ENCODE assay signal across 15 cellular contexts in genomic region chr4:16889945-16890344, GRCh38. TPM values are rescaled to one million over a fixed set of nuclear protein-coding genes. Genes with fewer than 3 reads are reported as not detected.
"Had no signal": no experiment of that assay in that cellular context is flagged by ENCODE, and none has a peak within 500 bp of the region (broad histone marks: within the 10 kb centered on the region; RNA-seq: fewer than 3 reads in every experiment).

No MANE protein-coding gene starts in this region.

- H3K27me3 ChIP-seq: brain microvascular endothelial cell, dorsolateral prefrontal cortex, foreskin keratinocyte, ovary, upper lobe of right lung had no signal

- DNase-seq: activated naive CD4-positive, alpha-beta T cell treated with anti-CD3 and anti-CD28 coated beads for 36 hours; amygdala; brain microvascular endothelial cell; dorsolateral prefrontal cortex; foreskin keratinocyte; kidney glomerular epithelial cell; mammary epithelial cell; mucosa of descending colon; ovary; stimulated activated CD4-positive, alpha-beta T cell treated with anti-CD3 and anti-CD28 coated beads, Interleukin-15, amount 100 ng/mL, for 24 hours; stimulated activated CD4-positive, alpha-beta T cell treated with anti-CD3 and anti-CD28 coated beads, Interleukin-4, amount 100 ng/mL, for 24 hours; T-helper 9 cell; upper lobe of right lung had no signal

- H3K9me3 Mint-ChIP-seq: activated naive CD4-positive, alpha-beta T cell treated with anti-CD3 and anti-CD28 coated beads for 36 hours; neural crest cell; stimulated activated naive CD8-positive, alpha-beta T cell treated with anti-CD3 and anti-CD28 coated beads, Interleukin-15, Interleukin-2, amounts not matched to agents 100 ng/mL and 50 ng/mL, for 24 hours had no signal

- H3K4me3 ChIP-seq: mucosa of descending colon, ovary, upper lobe of right lung had no signal

- H3K27me3 Mint-ChIP-seq: stimulated activated naive CD8-positive, alpha-beta T cell treated with anti-CD3 and anti-CD28 coated beads, Interleukin-15, Interleukin-2, amounts not matched to agents 100 ng/mL and 50 ng/mL, for 24 hours had no signal

- H3K27ac ChIP-seq: brain microvascular endothelial cell, foreskin keratinocyte, ovary, upper lobe of right lung had no signal

- H3K36me3 ChIP-seq: brain microvascular endothelial cell, ovary had no signal

- H3K4me1 ChIP-seq: foreskin keratinocyte, upper lobe of right lung had no signal

- H3K27ac Mint-ChIP-seq: activated naive CD4-positive, alpha-beta T cell treated with anti-CD3 and anti-CD28 coated beads for 36 hours; stimulated activated naive CD8-positive, alpha-beta T cell treated with anti-CD3 and anti-CD28 coated beads, Interleukin-15, Interleukin-2, amounts not matched to agents 100 ng/mL and 50 ng/mL, for 24 hours had no signal

- ATAC-seq: foreskin keratinocyte, mucosa of descending colon had no signal

- H3K4me3 Mint-ChIP-seq: activated naive CD4-positive, alpha-beta T cell treated with anti-CD3 and anti-CD28 coated beads for 36 hours; neural crest cell; stimulated activated naive CD8-positive, alpha-beta T cell treated with anti-CD3 and anti-CD28 coated beads, Interleukin-15, Interleukin-2, amounts not matched to agents 100 ng/mL and 50 ng/mL, for 24 hours had no signal

RNA-seq across cellular contexts. Expression of gene LDB2, which starts 8.5 kb away (rescaled TPM):
- total RNA-seq: activated naive CD4-positive, alpha-beta T cell treated with anti-CD3 and anti-CD28 coated beads for 36 hours; foreskin keratinocyte; mammary epithelial cell had no signal
- polyA plus RNA-seq: foreskin keratinocyte, mammary epithelial cell had no signal
